Comparison of ENCODE assay signal across 16 cellular contexts in genomic region chrX:10636851-10637250, GRCh38.
"Had no signal": no experiment of that assay in that cellular context is flagged by ENCODE, and none has a peak within 500 bp of the region (broad histone marks: within the 10 kb centered on the region; RNA-seq: fewer than 3 reads in every experiment).

No MANE protein-coding gene starts in this region.

- H3K36me3 ChIP-seq: esophagus muscularis mucosa, heart right ventricle, left lung, lower lobe of right lung had no signal

- H3K4me1 Mint-ChIP-seq: naive thymus-derived CD4-positive, alpha-beta T cell had no signal

- H3K27me3 ChIP-seq: esophagus muscularis mucosa, foreskin keratinocyte, heart right ventricle, left lung had no signal

- H3K9me3 ChIP-seq: heart right ventricle, left lung, lower lobe of right lung had no signal

- FAIRE-seq: colon, frontal cortex, islet of Langerhans, keratinocyte had no signal

- DNase-seq: dorsolateral prefrontal cortex; effector CD4-positive, alpha-beta T cell; effector memory CD4-positive, alpha-beta T cell; hippocampal formation; left lung; left ventricle myocardium superior; lower lobe of right lung; naive thymus-derived CD4-positive, alpha-beta T cell had no signal

- H3K27ac ChIP-seq: coronary artery, heart right ventricle, lower lobe of right lung had no signal

- H3K4me3 Mint-ChIP-seq: naive thymus-derived CD4-positive, alpha-beta T cell had no signal

- H3K36me3 Mint-ChIP-seq: naive thymus-derived CD4-positive, alpha-beta T cell had no signal

- ATAC-seq: foreskin keratinocyte; naive thymus-derived CD4-positive, alpha-beta T cell had no signal

- H3K27ac Mint-ChIP-seq: naive thymus-derived CD4-positive, alpha-beta T cell had no signal

- H3K4me3 ChIP-seq: coronary artery, left lung, lower lobe of right lung had no signal

- H3K4me1 ChIP-seq: left lung, lower lobe of right lung had no signal
